ENCODE assay signal across 1 cellular context in the genomic region with DNA sequence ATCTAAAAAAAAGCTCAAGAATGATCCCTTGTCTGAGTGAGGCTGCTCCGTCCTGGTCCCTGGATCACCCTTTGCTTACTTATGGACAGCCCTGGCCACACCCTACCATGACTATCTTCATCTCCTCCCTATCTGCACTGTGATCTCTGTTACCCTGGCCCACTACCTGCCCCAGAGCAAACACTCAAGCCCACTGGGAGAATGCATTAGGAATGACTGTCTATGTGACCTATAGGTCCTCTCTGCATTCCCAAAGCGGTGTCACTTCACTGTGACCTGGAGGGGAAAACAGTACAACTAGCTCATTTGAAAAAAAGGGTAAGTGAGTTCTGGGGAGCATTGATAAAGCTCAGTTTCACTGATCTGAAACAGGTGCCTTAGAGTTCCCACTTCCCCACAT.
TF ChIP-seq lines count a peak whose summit lies in the region.

No MANE protein-coding gene starts in this region.

TF ChIP-seq in HCT116, 20 proteins besides CTCF, POLR2A, EP300 and RAD21 (continued from another document):
- TF ChIP-seq, protein P1, sequence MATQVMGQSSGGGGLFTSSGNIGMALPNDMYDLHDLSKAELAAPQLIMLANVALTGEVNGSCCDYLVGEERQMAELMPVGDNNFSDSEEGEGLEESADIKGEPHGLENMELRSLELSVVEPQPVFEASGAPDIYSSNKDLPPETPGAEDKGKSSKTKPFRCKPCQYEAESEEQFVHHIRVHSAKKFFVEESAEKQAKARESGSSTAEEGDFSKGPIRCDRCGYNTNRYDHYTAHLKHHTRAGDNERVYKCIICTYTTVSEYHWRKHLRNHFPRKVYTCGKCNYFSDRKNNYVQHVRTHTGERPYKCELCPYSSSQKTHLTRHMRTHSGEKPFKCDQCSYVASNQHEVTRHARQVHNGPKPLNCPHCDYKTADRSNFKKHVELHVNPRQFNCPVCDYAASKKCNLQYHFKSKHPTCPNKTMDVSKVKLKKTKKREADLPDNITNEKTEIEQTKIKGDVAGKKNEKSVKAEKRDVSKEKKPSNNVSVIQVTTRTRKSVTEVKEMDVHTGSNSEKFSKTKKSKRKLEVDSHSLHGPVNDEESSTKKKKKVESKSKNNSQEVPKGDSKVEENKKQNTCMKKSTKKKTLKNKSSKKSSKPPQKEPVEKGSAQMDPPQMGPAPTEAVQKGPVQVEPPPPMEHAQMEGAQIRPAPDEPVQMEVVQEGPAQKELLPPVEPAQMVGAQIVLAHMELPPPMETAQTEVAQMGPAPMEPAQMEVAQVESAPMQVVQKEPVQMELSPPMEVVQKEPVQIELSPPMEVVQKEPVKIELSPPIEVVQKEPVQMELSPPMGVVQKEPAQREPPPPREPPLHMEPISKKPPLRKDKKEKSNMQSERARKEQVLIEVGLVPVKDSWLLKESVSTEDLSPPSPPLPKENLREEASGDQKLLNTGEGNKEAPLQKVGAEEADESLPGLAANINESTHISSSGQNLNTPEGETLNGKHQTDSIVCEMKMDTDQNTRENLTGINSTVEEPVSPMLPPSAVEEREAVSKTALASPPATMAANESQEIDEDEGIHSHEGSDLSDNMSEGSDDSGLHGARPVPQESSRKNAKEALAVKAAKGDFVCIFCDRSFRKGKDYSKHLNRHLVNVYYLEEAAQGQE (IDR thresholded peaks at IDR 0.05; ENCODE audit: low read depth): no peak
- TF ChIP-seq SIN3A (IDR thresholded peaks at IDR 0.05; ENCODE audit: low read depth): no peak
- no peak for TF ChIP-seq MAX (IDR thresholded peaks at IDR 0.05)
